ENCODE assay signal across 35 cellular contexts in genomic region chr10:105725007-105725406, GRCh38.
"Had no signal": no experiment of that assay in that cellular context is flagged by ENCODE, and none has a peak within 500 bp of the region (broad histone marks: within the 10 kb centered on the region; RNA-seq: fewer than 3 reads in every experiment).

No MANE protein-coding gene starts in this region.

- H3K4me2 ChIP-seq: KMS-11 had no signal

- H3K4me3 ChIP-seq: MG63 had no signal

- H3K27me3 ChIP-seq: MG63 had no signal

- H3K9ac ChIP-seq: KMS-11 had no signal

- H3K27ac ChIP-seq: KMS-11 had no signal

- DNase-seq: Karpas-422, Kasumi-1, MG63, MM.1S, MV-4-11, NCI-H1048, NCI-H1092, NCI-H1092 treated with DMSO at 0.1 percent for 48 hours, NCI-H1105, NCI-H1105 treated with DMSO at 0.1 percent for 48 hours, NCI-H1417, NCI-H1417 treated with DMSO at 0.1 percent for 48 hours, NCI-H1436, NCI-H1436 treated with DMSO at 0.1 percent for 48 hours, NCI-H146, NCI-H1694, NCI-H1694 treated with DMSO at 0.1 percent for 48 hours, NCI-H187, NCI-H187 treated with DMSO at 0.1 percent for 48 hours, NCI-H1930, NCI-H2029, NCI-H2029 treated with DMSO at 0.1 percent for 48 hours, NCI-H2081, NCI-H2081 treated with DMSO at 0.1 percent for 48 hours, NCI-H2107, NCI-H2171, NCI-H2171 treated with DMSO at 0.1 percent for 48 hours, NCI-H2227 treated with DMSO at 0.1 percent for 48 hours, NCI-H226, NCI-H345, NCI-H446, NCI-H446 treated with DMSO at 0.1 percent for 48 hours, NCI-H510A, NCI-H510A treated with DMSO at 0.1 percent for 48 hours had no signal

- H3K9me3 ChIP-seq: MG63 had no signal

- H3K36me3 ChIP-seq: MG63 had no signal
